In genomic region chr3:156150434-156151066, GRCh38 we compare ENCODE assay signal across 8 cellular contexts. TPM values are rescaled to one million over a fixed set of nuclear protein-coding genes. Genes with fewer than 3 reads are reported as not detected.
DNase-seq lines count a peak whose midpoint lies in the region; ATAC-seq lines count a peak whose summit lies in the region.

No MANE protein-coding gene starts in this region.

- peaks cover 0 to 5% of the 10 kb centered on the region in 2 donors for H3K27me3 Mint-ChIP-seq in stimulated activated naive B cell treated with anti-CD40 and anti-IgM and Interleukin-4, amounts not matched to agents 10 μg/mL and 1 μg/mL and 100 μg/mL, for 72 hours

- no peak overlapping the region for H3K9ac ChIP-seq in SK-N-MC (ENCODE audit: insufficient read length)

- DNase-seq in DMS153 (lab: John Stamatoyannopoulos, UW) (peak; percentile 51), M059J (ENCODE audit: low read depth) (peak; percentile 63), SK-N-MC (ENCODE audit: low read depth, low spot score) (peak; percentile 67), cerebellar cortex (ENCODE audit: low spot score) (peak; percentile 84), HuH-7.5 (ENCODE audit: low spot score) (no peak)
- no peak for DNase-seq in stimulated activated naive B cell treated with anti-CD40 and anti-IgM and Interleukin-4, amounts not matched to agents 10 μg/mL and 1 μg/mL and 100 μg/mL, for 72 hours

- no peak overlapping the region for H3K27ac Mint-ChIP-seq in stimulated activated naive B cell treated with anti-CD40 and anti-IgM and Interleukin-4, amounts not matched to agents 10 μg/mL and 1 μg/mL and 100 μg/mL, for 72 hours

- ATAC-seq in GM19463 (IDR thresholded peaks at IDR 0.05; ENCODE audit: unreplicated experiment): peak; percentile 48
- ATAC-seq in stimulated activated naive B cell treated with anti-CD40 and anti-IgM and Interleukin-4, amounts not matched to agents 10 μg/mL and 1 μg/mL and 100 μg/mL, for 72 hours (replicated peaks): peak; percentile 51 to 55

- H3K36me3 ChIP-seq in SK-N-MC (ENCODE audit: insufficient read depth, low read length): no peaks in the 10 kb centered on the region

- H3K9me3 ChIP-seq in SK-N-MC (ENCODE audit: low read depth, low read length): no peaks in the 10 kb centered on the region

- H3K27ac ChIP-seq in SK-N-MC: no peak overlapping the region
- peak overlapping the region; percentile 41 for H3K27ac ChIP-seq in layer of hippocampus (ENCODE audit: low read depth, low read length)

- peaks cover 2 to 3% of the 10 kb centered on the region in 2 donors for H3K9me3 Mint-ChIP-seq in stimulated activated naive B cell treated with anti-CD40 and anti-IgM and Interleukin-4, amounts not matched to agents 10 μg/mL and 1 μg/mL and 100 μg/mL, for 72 hours

- H3K36me3 Mint-ChIP-seq in stimulated activated naive B cell treated with anti-CD40 and anti-IgM and Interleukin-4, amounts not matched to agents 10 μg/mL and 1 μg/mL and 100 μg/mL, for 72 hours: peaks cover 0 to 3% of the 10 kb centered on the region in 2 donors

- H3K4me1 Mint-ChIP-seq in stimulated activated naive B cell treated with anti-CD40 and anti-IgM and Interleukin-4, amounts not matched to agents 10 μg/mL and 1 μg/mL and 100 μg/mL, for 72 hours: peaks cover 3 to 7% of the 10 kb centered on the region in 2 donors

- H3K4me3 Mint-ChIP-seq in stimulated activated naive B cell treated with anti-CD40 and anti-IgM and Interleukin-4, amounts not matched to agents 10 μg/mL and 1 μg/mL and 100 μg/mL, for 72 hours: no peak overlapping the region

- H3K4me3 ChIP-seq in SK-N-MC: peak overlapping the region; percentile 1; the same call in 1 of the 2 replicates

- no peaks in the 10 kb centered on the region for H3K27me3 ChIP-seq in layer of hippocampus (ENCODE audit: control insufficient read depth, insufficient read depth, low read length)

RNA-seq across cellular contexts. Expression of gene KCNAB1, which starts 30.2 kb away (rescaled TPM):
- 0.05 and 0.69 TPM in 2 replicates for total RNA-seq in M059J (2014; rRNA removed; shearing (Covaris generic))

Comparison
In these comparisons a context has a peak if more than half of its experiments do, and no peak if none do; other contexts are left out.
1. DNase-seq: peak in DMS153 (single experiment), M059J (single experiment), SK-N-MC (single experiment) and cerebellar cortex (single experiment); none in stimulated activated naive B cell treated with anti-CD40 and anti-IgM and Interleukin-4, amounts not matched to agents 10 μg/mL and 1 μg/mL and 100 μg/mL, for 72 hours (single experiment) and HuH-7.5 (single experiment).